Comparison of ENCODE assay signal across 8 cellular contexts in genomic region chr4:159487284-159487747, GRCh38.
DNase-seq lines count a peak whose midpoint lies in the region; ATAC-seq lines count a peak whose summit lies in the region.

No MANE protein-coding gene starts in this region.

- no peak overlapping the region for H3K4ac ChIP-seq in trophoblast cell (ENCODE audit: low read depth, low read length)

- no peak overlapping the region for H4K91ac ChIP-seq in trophoblast cell (ENCODE audit: low read depth, low read length)

- H3K4me2 ChIP-seq in trophoblast cell (ENCODE audit: low read length) = peak overlapping the region; percentile 45

- H3K23ac ChIP-seq in trophoblast cell (ENCODE audit: low read length) = no peak overlapping the region

- no peak overlapping the region for H2AK5ac ChIP-seq in trophoblast cell (ENCODE audit: low read length)

- peaks cover 3% of the 10 kb centered on the region for H3K9me3 ChIP-seq in trophoblast cell (ENCODE audit: insufficient read depth, low read depth, low read length)

- no peaks in the 10 kb centered on the region for H3K27me3 ChIP-seq in trophoblast cell (ENCODE audit: insufficient read depth, low read length)

- no peak overlapping the region for H3K14ac ChIP-seq in trophoblast cell (ENCODE audit: low read length)

- H2AFZ ChIP-seq in trophoblast cell (ENCODE audit: insufficient read depth, low read length, poor library complexity) = no peak overlapping the region

- no peak overlapping the region for H3K4me3 Mint-ChIP-seq in activated T-cell treated with anti-CD3 and anti-CD28 coated beads, Interleukin-2, amount 50 U/mL, for 72 hours

- ATAC-seq in GM19328 (IDR thresholded peaks at IDR 0.05; ENCODE audit: unreplicated experiment) (peak; percentile 96), HG03175 (IDR thresholded peaks at IDR 0.05; ENCODE audit: unreplicated experiment) (peak; percentile 99)
- peak; percentile 66 for ATAC-seq in activated T-cell treated with anti-CD3 and anti-CD28 coated beads, Interleukin-2, amount 50 U/mL, for 72 hours (replicated peaks in 1 of 2)

- H3K18ac ChIP-seq in trophoblast cell (ENCODE audit: low read length) = no peak overlapping the region

- no peak overlapping the region for H2BK120ac ChIP-seq in trophoblast cell (ENCODE audit: insufficient read depth, low read length, poor library complexity)

- no CpG with 5 or more reads among the region's 8 CpGs for WGBS in trophoblast cell (ENCODE audit: extremely low coverage, insufficient coverage, insufficient read length)

- H4K8ac ChIP-seq in trophoblast cell (ENCODE audit: low read depth, low read length) = peak overlapping the region; percentile 28

- no peak overlapping the region for H2BK5ac ChIP-seq in trophoblast cell (ENCODE audit: low read depth, low read length, poor library complexity)

- H3K79me2 ChIP-seq in trophoblast cell (ENCODE audit: control insufficient read depth, insufficient read depth, low read length, poor library complexity) = no peaks in the 10 kb centered on the region

- no peak overlapping the region for H4K12ac ChIP-seq in trophoblast cell (ENCODE audit: low read depth, low read length)

- H3K4me1 Mint-ChIP-seq in activated T-cell treated with anti-CD3 and anti-CD28 coated beads, Interleukin-2, amount 50 U/mL, for 72 hours (ENCODE audit: low read depth) = no peaks in the 10 kb centered on the region

- peaks cover 2% of the 10 kb centered on the region for H3K79me1 ChIP-seq in trophoblast cell (ENCODE audit: low read length)

- peaks cover 0 to 3% of the 10 kb centered on the region in 2 experiments for H3K4me1 ChIP-seq in trophoblast cell (ENCODE audit: control insufficient read depth in 1 of 2, insufficient read depth in 2 of 2, low read length in 2 of 2)

- DNase-seq in EH (ENCODE audit: low read depth) (peak; percentile 78), NCI-H526 (lab: John Stamatoyannopoulos, UW) (peak; percentile 30 to 75), globus pallidus (ENCODE audit: low spot score) (peak; percentile 73), trophoblast cell (peak; percentile 45 to 78), DMS79 treated with DMSO at 0.1 percent for 48 hours (lab: John Stamatoyannopoulos, UW) (no peak)
- peak; percentile 26 to 36 for DNase-seq in activated T-cell treated with anti-CD3 and anti-CD28 coated beads, Interleukin-2, amount 50 U/mL, for 72 hours

- H3K4me3 ChIP-seq in trophoblast cell (ENCODE audit: low read depth, low read length) = no peak overlapping the region

- peaks cover 25% of the 10 kb centered on the region for H3K27me3 Mint-ChIP-seq in activated T-cell treated with anti-CD3 and anti-CD28 coated beads, Interleukin-2, amount 50 U/mL, for 72 hours (ENCODE audit: low read depth)

- H3K27ac Mint-ChIP-seq in activated T-cell treated with anti-CD3 and anti-CD28 coated beads, Interleukin-2, amount 50 U/mL, for 72 hours = no peak overlapping the region

- no peaks in the 10 kb centered on the region for H3K36me3 Mint-ChIP-seq in activated T-cell treated with anti-CD3 and anti-CD28 coated beads, Interleukin-2, amount 50 U/mL, for 72 hours (ENCODE audit: insufficient read depth in 2 of 2)

- no peak overlapping the region for H3K9ac ChIP-seq in trophoblast cell (ENCODE audit: low read length)

- no peak overlapping the region for H3K27ac ChIP-seq in trophoblast cell (ENCODE audit: low read depth, low read length)

- H3K36me3 ChIP-seq in trophoblast cell (ENCODE audit: control insufficient read depth in 1 of 2, insufficient read depth in 2 of 2, low read length in 2 of 2) = no peaks in the 10 kb centered on the region

- no peak overlapping the region for H2BK12ac ChIP-seq in trophoblast cell (ENCODE audit: low read length)

- H3K9me3 Mint-ChIP-seq in activated T-cell treated with anti-CD3 and anti-CD28 coated beads, Interleukin-2, amount 50 U/mL, for 72 hours = no peaks in the 10 kb centered on the region
